ENCODE assay signal across 16 cellular contexts in the genomic region with DNA sequence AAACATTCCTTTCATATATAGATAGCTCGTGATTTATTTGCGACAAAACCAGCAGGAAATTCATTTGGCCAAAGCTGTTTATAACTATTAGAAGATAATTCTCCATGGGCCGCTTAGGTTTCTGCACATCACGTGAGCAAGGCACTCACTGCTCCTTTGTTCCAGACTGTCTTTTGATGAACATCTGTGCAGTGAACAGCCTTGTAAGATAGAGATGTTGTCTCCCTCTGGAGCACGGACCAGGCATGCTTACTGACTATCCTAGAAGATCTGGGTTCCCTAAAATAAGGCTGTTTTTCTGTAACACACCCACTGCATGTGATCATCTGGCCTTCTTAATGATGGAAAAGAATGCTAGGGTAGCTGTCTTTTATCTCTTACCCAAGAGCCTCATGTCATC. TPM values are rescaled to one million over a fixed set of nuclear protein-coding genes. Genes with fewer than 3 reads are reported as not detected.
DNase-seq lines count a peak whose midpoint lies in the region; ATAC-seq and TF ChIP-seq lines count a peak whose summit lies in the region.
"Had no signal": no experiment of that assay in that cellular context is flagged by ENCODE, and none has a peak within 500 bp of the region (broad histone marks: within the 10 kb centered on the region; RNA-seq: fewer than 3 reads in every experiment).

No MANE protein-coding gene starts in this region.

- H3K4me2 ChIP-seq in fibroblast of lung (ENCODE audit: extremely low read depth, insufficient read depth, low read length) = no peak overlapping the region

- H3K36me3 ChIP-seq in HEK293 (ENCODE audit: control insufficient read depth in 2 of 2, insufficient read depth in 1 of 2, low read length in 2 of 2) (no peaks in the 10 kb centered on the region), fibroblast of lung (ENCODE audit: control insufficient read depth, insufficient read depth, low read length) (no peaks in the 10 kb centered on the region)
- H3K36me3 ChIP-seq: pancreas had no signal

- POLR2A ChIA-PET in HEK293 (lab: Yijun Ruan, JAX) = no interaction called here

- ATAC-seq in HG02840 (IDR thresholded peaks at IDR 0.05; ENCODE audit: low FRiP score, unreplicated experiment) (no peak), GM21528 (IDR thresholded peaks at IDR 0.05; ENCODE audit: low FRiP score, unreplicated experiment) (no peak), HG02970 (IDR thresholded peaks at IDR 0.05; ENCODE audit: low FRiP score, unreplicated experiment) (no peak)
- ATAC-seq: activated naive CD4-positive, alpha-beta T cell treated with anti-CD3 and anti-CD28 coated beads, Interleukin-2, amount 50 U/mL, for 72 hours; esophagus mucosa; Panc1; pancreas had no signal

- peak; percentile 43 for DNase-seq in AG08395 (ENCODE audit: low spot score)
- peak; percentile 40 to 61 for DNase-seq in fibroblast of lung (ENCODE audit: low read depth in 2 of 2)
- peak; percentile 47 for DNase-seq in myocyte (ENCODE audit: low read depth)
- DNase-seq in NCI-H2227 treated with DMSO at 0.1 percent for 48 hours (lab: John Stamatoyannopoulos, UW) = no peak
- DNase-seq: immature natural killer cell, pancreas, testis had no signal

- H3K4me1 ChIP-seq in HEK293 (ENCODE audit: control insufficient read depth, insufficient read depth, low read length) (no peaks in the 10 kb centered on the region), fibroblast of lung (ENCODE audit: control insufficient read depth, extremely low read depth, insufficient read depth, low read length) (peaks cover 7% of the 10 kb centered on the region)
- H3K4me1 ChIP-seq: testis had no signal

- CTCF ChIA-PET in HEK293 (lab: Yijun Ruan, JAX) = interaction anchor here (0.7 to 4.6 kb wide), 4 partner anchors 42 to 314 kb away, joined by 3 to 24 read pairs (median 4); no protein-coding TSS in a partner anchor

- H3K27ac ChIP-seq in HEK293 (ENCODE audit: extremely low read depth, low read depth, low read length) (no peak overlapping the region), fibroblast of lung (ENCODE audit: insufficient read depth, low read length) (no peak overlapping the region)
- H3K27ac ChIP-seq: C4-2B, pancreas, testis had no signal

- no peaks in the 10 kb centered on the region for H3K79me2 ChIP-seq in fibroblast of lung (ENCODE audit: control insufficient read depth, insufficient read depth, low read length)

- no peak overlapping the region for H2AFZ ChIP-seq in fibroblast of lung (ENCODE audit: low read length)

- no peaks in the 10 kb centered on the region for H3K9me3 ChIP-seq in HEK293 (ENCODE audit: control insufficient read depth, insufficient read depth, low read depth, low read length)
- no peaks in the 10 kb centered on the region for H3K9me3 ChIP-seq in fibroblast of lung (ENCODE audit: control insufficient read depth, insufficient read depth, low read depth, low read length)
- H3K9me3 ChIP-seq: pancreas, testis had no signal

- TF ChIP-seq CTCF in HEK293 (tag by site-specific recombination; IDR thresholded peaks at IDR 0.05) (no peak), fibroblast of lung (conservative IDR thresholded peaks at IDR 0.05 in 1 of 2, IDR thresholded peaks at IDR 0.05 in 1 of 2; ENCODE audit: low read depth in 1 of 2, low read length in 2 of 2) (peak; percentile 17 to 36)

- no peak overlapping the region for H3K9ac ChIP-seq in fibroblast of lung (ENCODE audit: insufficient read depth, low read length)

- no peaks in the 10 kb centered on the region for H4K20me1 ChIP-seq in fibroblast of lung (ENCODE audit: control insufficient read depth, extremely low read depth, insufficient read depth, low read length)

- H3K27me3 ChIP-seq in fibroblast of lung (ENCODE audit: control insufficient read depth, insufficient read depth, low read length) = no peaks in the 10 kb centered on the region
- H3K27me3 ChIP-seq: pancreas, testis had no signal

- H3K4me3 ChIP-seq in HEK293 (ENCODE audit: low read depth, low read length) (no peak overlapping the region), fibroblast of lung (replicated peaks in 1 of 4; ENCODE audit: control extremely low read depth in 1 of 4, insufficient read depth in 1 of 4, low read depth in 3 of 4, low read length in 4 of 4) (no peak overlapping the region)
- H3K4me3 ChIP-seq: pancreas, testis had no signal

TF ChIP-seq in HEK293, 187 proteins besides CTCF, POLR2A, EP300 and RAD21:
- TF ChIP-seq, protein P1, sequence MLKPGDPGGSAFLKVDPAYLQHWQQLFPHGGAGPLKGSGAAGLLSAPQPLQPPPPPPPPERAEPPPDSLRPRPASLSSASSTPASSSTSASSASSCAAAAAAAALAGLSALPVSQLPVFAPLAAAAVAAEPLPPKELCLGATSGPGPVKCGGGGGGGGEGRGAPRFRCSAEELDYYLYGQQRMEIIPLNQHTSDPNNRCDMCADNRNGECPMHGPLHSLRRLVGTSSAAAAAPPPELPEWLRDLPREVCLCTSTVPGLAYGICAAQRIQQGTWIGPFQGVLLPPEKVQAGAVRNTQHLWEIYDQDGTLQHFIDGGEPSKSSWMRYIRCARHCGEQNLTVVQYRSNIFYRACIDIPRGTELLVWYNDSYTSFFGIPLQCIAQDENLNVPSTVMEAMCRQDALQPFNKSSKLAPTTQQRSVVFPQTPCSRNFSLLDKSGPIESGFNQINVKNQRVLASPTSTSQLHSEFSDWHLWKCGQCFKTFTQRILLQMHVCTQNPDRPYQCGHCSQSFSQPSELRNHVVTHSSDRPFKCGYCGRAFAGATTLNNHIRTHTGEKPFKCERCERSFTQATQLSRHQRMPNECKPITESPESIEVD (tag by site-specific recombination; IDR thresholded peaks at IDR 0.05) = 0 out of 2 replicates have a peak, but pooled peaks have one; percentile 10
- TF ChIP-seq FEZF1 (tag by site-specific recombination; IDR thresholded peaks at IDR 0.05) (peak; percentile 50), ZNF830 (tag by site-specific recombination; IDR thresholded peaks at IDR 0.05; ENCODE audit: low read depth) (no peak)
- TF ChIP-seq, protein P2, sequence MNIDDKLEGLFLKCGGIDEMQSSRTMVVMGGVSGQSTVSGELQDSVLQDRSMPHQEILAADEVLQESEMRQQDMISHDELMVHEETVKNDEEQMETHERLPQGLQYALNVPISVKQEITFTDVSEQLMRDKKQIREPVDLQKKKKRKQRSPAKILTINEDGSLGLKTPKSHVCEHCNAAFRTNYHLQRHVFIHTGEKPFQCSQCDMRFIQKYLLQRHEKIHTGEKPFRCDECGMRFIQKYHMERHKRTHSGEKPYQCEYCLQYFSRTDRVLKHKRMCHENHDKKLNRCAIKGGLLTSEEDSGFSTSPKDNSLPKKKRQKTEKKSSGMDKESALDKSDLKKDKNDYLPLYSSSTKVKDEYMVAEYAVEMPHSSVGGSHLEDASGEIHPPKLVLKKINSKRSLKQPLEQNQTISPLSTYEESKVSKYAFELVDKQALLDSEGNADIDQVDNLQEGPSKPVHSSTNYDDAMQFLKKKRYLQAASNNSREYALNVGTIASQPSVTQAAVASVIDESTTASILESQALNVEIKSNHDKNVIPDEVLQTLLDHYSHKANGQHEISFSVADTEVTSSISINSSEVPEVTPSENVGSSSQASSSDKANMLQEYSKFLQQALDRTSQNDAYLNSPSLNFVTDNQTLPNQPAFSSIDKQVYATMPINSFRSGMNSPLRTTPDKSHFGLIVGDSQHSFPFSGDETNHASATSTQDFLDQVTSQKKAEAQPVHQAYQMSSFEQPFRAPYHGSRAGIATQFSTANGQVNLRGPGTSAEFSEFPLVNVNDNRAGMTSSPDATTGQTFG (tag by site-specific recombination; IDR thresholded peaks at IDR 0.05; ENCODE audit: borderline replicate concordance) = no peak

RNA-seq across cellular contexts. Expression of a gene that starts 30.9 kb away (rescaled TPM):
- total RNA-seq in fibroblast of lung (69.6 and 83.2 TPM in 2 replicates), myocyte (56.4 and 78.7 TPM in 2 replicates)
- polyA plus RNA-seq in fibroblast of lung = 110 and 175 TPM in 2 replicates
- 81.7 and 112 TPM in 2 replicates for polyA plus RNA-seq in fibroblast of lung (2012)
- polyA minus RNA-seq in fibroblast of lung (ENCODE audit: low replicate concordance) = 59.6 and 66.4 TPM in 2 replicates
- polyA plus RNA-seq in myocyte (2012) = 66.3 TPM

RNA-seq across cellular contexts. Expression of a gene that starts 31.1 kb away (rescaled TPM):
- 1.0 and 1.2 TPM in 2 replicates for total RNA-seq in fibroblast of lung
- polyA plus RNA-seq in fibroblast of lung = 0.32 and 0.38 TPM in 2 replicates
- 0.19 and 0.20 TPM in 2 replicates for polyA plus RNA-seq in fibroblast of lung (2012)
- polyA minus RNA-seq in fibroblast of lung (ENCODE audit: low replicate concordance) = 0.52 TPM in 1 of 2 replicates, not detected in the other
- 0.47 and 0.64 TPM in 2 replicates for total RNA-seq in myocyte
- polyA plus RNA-seq in myocyte (2012) = 0.76 TPM
- total RNA-seq: esophagus mucosa; T-helper 1 cell treated with Interleukin-12 subunit alpha and Interleukin-12 subunit beta and Interleukin-4 antibody, amounts not matched to agents 30 ng/mL and 1 ng/mL, for 36 hours had no signal
